In genomic region chr6:41626917-41627316, GRCh38 we compare ENCODE assay signal across 21 cellular contexts. TPM values are rescaled to one million over a fixed set of nuclear protein-coding genes. Genes with fewer than 3 reads are reported as not detected.
DNase-seq lines count a peak whose midpoint lies in the region; ATAC-seq and TF ChIP-seq lines count a peak whose summit lies in the region.
"Had no signal": no experiment of that assay in that cellular context is flagged by ENCODE, and none has a peak within 500 bp of the region (broad histone marks: within the 10 kb centered on the region; RNA-seq: fewer than 3 reads in every experiment).

No MANE protein-coding gene starts in this region.

- H3K27ac Mint-ChIP-seq in Calu3 (ENCODE audit: unreplicated experiment): no peak overlapping the region
- H3K27ac Mint-ChIP-seq: activated B cell treated with CpG ODN at 0.5 μM for 24 hours; activated naive CD8-positive, alpha-beta T cell treated with anti-CD3 and anti-CD28 coated beads, Interleukin-2, amount 50 U/mL, for 24 hours; endodermal cell; naive B cell; stimulated activated memory B cell treated with anti-CD40 and anti-IgM and Interleukin-4, amounts not matched to agents 10 μg/mL and 1 μg/mL and 100 μg/mL, for 72 hours had no signal

- no peak for ATAC-seq in aorta (ENCODE audit: low FRiP score)
- no peak for ATAC-seq in HG03280 (IDR thresholded peaks at IDR 0.05; ENCODE audit: unreplicated experiment)
- ATAC-seq: activated naive CD8-positive, alpha-beta T cell treated with anti-CD3 and anti-CD28 coated beads, Interleukin-2, amount 50 U/mL, for 24 hours; psoas muscle; Right ventricle myocardium inferior; stimulated activated memory B cell treated with anti-CD40 and anti-IgM and Interleukin-4, amounts not matched to agents 10 μg/mL and 1 μg/mL and 100 μg/mL, for 72 hours had no signal

- H3K4me1 Mint-ChIP-seq in Calu3 (ENCODE audit: low read depth, unreplicated experiment): peaks cover 12% of the 10 kb centered on the region
- H3K4me1 Mint-ChIP-seq: activated B cell treated with CpG ODN at 0.5 μM for 24 hours had no signal

- H3K36me3 ChIP-seq in esophagus (ENCODE audit: control insufficient read depth in 2 of 2, insufficient read depth in 2 of 2, low read length in 1 of 2): no peaks in the 10 kb centered on the region
- no peaks in the 10 kb centered on the region for H3K36me3 ChIP-seq in aorta (ENCODE audit: control insufficient read depth in 1 of 2, insufficient read depth in 2 of 2, low read length in 1 of 2)
- H3K36me3 ChIP-seq: transverse colon had no signal

- peak; percentile 31 for DNase-seq in NCI-H2171 treated with DMSO at 0.1 percent for 48 hours (lab: John Stamatoyannopoulos, UW)
- DNase-seq in NCI-H2171 (lab: John Stamatoyannopoulos, UW): no peak
- DNase-seq in NCI-H69 (lab: John Stamatoyannopoulos, UW): peak; percentile 76
- peak; percentile 20 to 32 for DNase-seq in aorta
- no peak for DNase-seq in Calu3
- no peak for DNase-seq in activated CD4-positive, CD25-positive, alpha-beta regulatory T cell (lab: John Stamatoyannopoulos, UW)
- DNase-seq: activated B cell treated with CpG ODN at 0.5 μM for 24 hours; activated naive CD8-positive, alpha-beta T cell treated with anti-CD3 and anti-CD28 coated beads, Interleukin-2, amount 50 U/mL, for 24 hours; caudate nucleus; endodermal cell; naive B cell; NCI-H2107; psoas muscle; T-helper 1 cell; transverse colon had no signal

- H3K9me3 Mint-ChIP-seq in Calu3 (ENCODE audit: low read depth, unreplicated experiment): no peaks in the 10 kb centered on the region
- H3K9me3 Mint-ChIP-seq: activated B cell treated with CpG ODN at 0.5 μM for 24 hours; activated naive CD8-positive, alpha-beta T cell treated with anti-CD3 and anti-CD28 coated beads, Interleukin-2, amount 50 U/mL, for 24 hours; stimulated activated memory B cell treated with anti-CD40 and anti-IgM and Interleukin-4, amounts not matched to agents 10 μg/mL and 1 μg/mL and 100 μg/mL, for 72 hours had no signal

- peak overlapping the region; percentile 55 to 76 for H3K27ac ChIP-seq in esophagus (ENCODE audit: low read depth in 2 of 2, low read length in 1 of 2)
- H3K27ac ChIP-seq in aorta (ENCODE audit: low read depth in 1 of 2, low read length in 2 of 2): no peak overlapping the region
- H3K27ac ChIP-seq: psoas muscle, transverse colon had no signal

- BruUV-seq in Calu3 (replicated peaks; lab: Mats Ljungman, UMichigan): no TSS peak

- H3K27me3 Mint-ChIP-seq in Calu3 (ENCODE audit: unreplicated experiment): peaks cover 77% of the 10 kb centered on the region

- intact Hi-C loops in aorta (cut with DNase I) (no loop called here), Calu3 (cut with micrococcal nuclease; ENCODE audit: unreplicated experiment) (no loop called here)

- H3K27me3 ChIP-seq in esophagus (ENCODE audit: control insufficient read depth in 1 of 2, insufficient read depth in 2 of 2, low read length in 2 of 2) (no peaks in the 10 kb centered on the region), aorta (ENCODE audit: control insufficient read depth in 1 of 2, insufficient read depth in 2 of 2, low read length in 1 of 2) (peaks cover 0 to 1% of the 10 kb centered on the region in 2 donors)

- no peaks in the 10 kb centered on the region for H3K9me3 ChIP-seq in esophagus (ENCODE audit: control insufficient read depth in 2 of 2, insufficient read depth in 1 of 2, low read depth in 1 of 2, low read length in 1 of 2)
- H3K9me3 ChIP-seq in aorta (ENCODE audit: control insufficient read depth, low read length): peaks cover 5% of the 10 kb centered on the region
- H3K9me3 ChIP-seq: psoas muscle, transverse colon had no signal

- no peaks in the 10 kb centered on the region for H3K36me3 Mint-ChIP-seq in Calu3 (ENCODE audit: insufficient read depth, unreplicated experiment)
- H3K36me3 Mint-ChIP-seq: naive B cell; stimulated activated memory B cell treated with anti-CD40 and anti-IgM and Interleukin-4, amounts not matched to agents 10 μg/mL and 1 μg/mL and 100 μg/mL, for 72 hours had no signal

- H3K4me1 ChIP-seq in esophagus (ENCODE audit: control insufficient read depth in 2 of 2, insufficient read depth in 2 of 2, low read length in 1 of 2) (peaks cover 2 to 16% of the 10 kb centered on the region in 2 donors), aorta (ENCODE audit: control insufficient read depth in 1 of 2, insufficient read depth in 2 of 2, low read length in 2 of 2) (no peaks in the 10 kb centered on the region)
- H3K4me1 ChIP-seq: psoas muscle had no signal

- TF ChIP-seq CTCF in Calu3 (IDR thresholded peaks at IDR 0.05; ENCODE audit: unreplicated experiment): no peak

- H3K4me3 ChIP-seq in esophagus (ENCODE audit: low read depth in 1 of 2, low read length in 2 of 2) (no peak overlapping the region), aorta (ENCODE audit: low read length in 2 of 2) (no peak overlapping the region)
- H3K4me3 ChIP-seq: psoas muscle, transverse colon had no signal

- H3K4me3 Mint-ChIP-seq in Calu3 (ENCODE audit: low read depth, unreplicated experiment): no peak overlapping the region
- H3K4me3 Mint-ChIP-seq: activated B cell treated with CpG ODN at 0.5 μM for 24 hours; activated naive CD8-positive, alpha-beta T cell treated with anti-CD3 and anti-CD28 coated beads, Interleukin-2, amount 50 U/mL, for 24 hours; CD14-positive monocyte; endodermal cell; naive B cell; stimulated activated memory B cell treated with anti-CD40 and anti-IgM and Interleukin-4, amounts not matched to agents 10 μg/mL and 1 μg/mL and 100 μg/mL, for 72 hours had no signal

- WGBS in esophagus, 2 donors: 34 to 59% methylated on average over 8 of the region's 8 CpGs
- WGBS in aorta, 2 donors: 69 to 78% methylated on average over 8 of the region's 8 CpGs

- CTCF ChIA-PET in Calu3 (lab: Charles Lee): interaction anchor here (0.6 kb wide), 1 partner anchor 55 kb away, joined by 3 read pairs; no protein-coding TSS in a partner anchor

RNA-seq across cellular contexts. Expression of gene MDFI, which starts 11.4 kb away (rescaled TPM):
- polyA plus RNA-seq in esophagus: 10 to 100 TPM; 57.2 to 70.3 TPM
- 10 to 100 TPM in 1 of 2 donors, 1 to 10 TPM in 1; 9.3 to 22.3 TPM for total RNA-seq in aorta
- 1 to 10 TPM in 1 of 2 donors, under 1 TPM in 1; 0.13 to 5.4 TPM for polyA plus RNA-seq in aorta
- 19.7 and 23.9 TPM in 2 replicates for total RNA-seq in Calu3 (2022)
- total RNA-seq: activated B cell treated with CpG ODN at 0.5 μM for 24 hours; activated CD8-positive, alpha-beta memory T cell treated with anti-CD3 and anti-CD28 coated beads for 36 hours had no signal
- polyA plus RNA-seq: CD14-positive monocyte had no signal

Comparison
In these comparisons a context has a peak if more than half of its experiments do, and no peak if none do; other contexts are left out.
1. DNase-seq: peak in NCI-H2171 treated with DMSO at 0.1 percent for 48 hours (single experiment), NCI-H69 (single experiment) and aorta (2 of 2); none in NCI-H2171 (single experiment), Calu3 (single experiment) and activated CD4-positive, CD25-positive, alpha-beta regulatory T cell (0 of 4).
2. H3K27ac ChIP-seq: peak in esophagus (2 of 2); none in aorta (0 of 2).